21 cellular contexts compared by ENCODE assay signal in the genomic region with DNA sequence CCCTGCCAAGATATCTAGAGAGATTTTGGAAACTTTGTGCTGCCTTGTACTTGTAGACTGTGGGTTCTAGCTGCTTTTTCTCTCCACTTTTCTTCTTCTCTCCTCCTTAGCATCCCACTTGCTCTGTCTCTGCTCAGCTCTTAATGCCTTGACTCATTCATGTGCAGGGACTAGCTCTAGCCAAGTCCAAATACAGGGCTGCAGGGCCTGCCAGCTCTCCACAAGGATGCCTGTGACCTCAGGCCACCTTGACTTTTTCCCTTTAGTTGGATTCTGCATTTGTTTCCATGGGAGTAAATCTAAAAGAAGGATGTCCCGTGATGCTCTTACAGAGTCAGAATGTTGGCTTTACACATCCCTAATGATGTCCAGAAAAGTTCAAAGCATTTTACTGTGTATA.
A peak's percentile ranks its signal among the peaks of the same experiment; 100 is the strongest.
DNase-seq lines count a peak whose midpoint lies in the region; ATAC-seq, FAIRE-seq and TF ChIP-seq lines count a peak whose summit lies in the region.
"Had no signal": no experiment of that assay in that cellular context is flagged by ENCODE, and none has a peak within 500 bp of the region (broad histone marks: within the 10 kb centered on the region; RNA-seq: fewer than 3 reads in every experiment).

No MANE protein-coding gene starts in this region.

- H3K27ac Mint-ChIP-seq in nephron = peak overlapping the region; percentile 19 to 87 (median 79)
- H3K27ac Mint-ChIP-seq in naive thymus-derived CD4-positive, alpha-beta T cell = no peak overlapping the region

- H3K4me3 ChIP-seq in right atrium auricular region (no peak overlapping the region), bronchial epithelial cell (ENCODE audit: low read depth, low read length) (no peak overlapping the region), uterus (no peak overlapping the region)
- H3K4me3 ChIP-seq in naive thymus-derived CD4-positive, alpha-beta T cell (ENCODE audit: low read length) = no peak overlapping the region

- TF ChIP-seq CTCF in right atrium auricular region (IDR thresholded peaks at IDR 0.05) (no peak), bronchial epithelial cell (IDR thresholded peaks at IDR 0.05; ENCODE audit: insufficient read depth, low read length, severe bottlenecking) (no peak), nephron (IDR thresholded peaks at IDR 0.05; ENCODE audit: unreplicated experiment in 3 of 3) (no peak), uterus (IDR thresholded peaks at IDR 0.05) (no peak), omental fat pad (IDR thresholded peaks at IDR 0.05) (no peak)

- H3K27ac ChIP-seq in right atrium auricular region (no peak overlapping the region), uterus (no peak overlapping the region)
- H3K27ac ChIP-seq in naive thymus-derived CD4-positive, alpha-beta T cell (ENCODE audit: low read depth, low read length) = no peak overlapping the region

- peaks cover 28% of the 10 kb centered on the region for H3K4me1 Mint-ChIP-seq in nephron
- H3K4me1 Mint-ChIP-seq in naive thymus-derived CD4-positive, alpha-beta T cell = peaks cover 0 to 4% (median 0%) of the 10 kb centered on the region in 7 donors

- POLR2A ChIA-PET in naive thymus-derived CD4-positive, alpha-beta T cell (lab: Charles Lee) = no interaction called here

- CTCF ChIA-PET in naive thymus-derived CD4-positive, alpha-beta T cell (lab: Charles Lee) = no interaction called here

- intact Hi-C loops in Right ventricle myocardium inferior (cut with DNase I) = no loop called here
- intact Hi-C loops in uterus (cut with DNase I; ENCODE audit: low total_unique reads) = no loop called here
- intact Hi-C loops in naive thymus-derived CD4-positive, alpha-beta T cell (cut with micrococcal nuclease) = no loop called here

- H3K4me1 ChIP-seq in right atrium auricular region (peaks cover 0 to 5% of the 10 kb centered on the region in 2 donors), uterus (peaks cover 0 to 4% of the 10 kb centered on the region in 2 donors)
- H3K4me1 ChIP-seq in naive thymus-derived CD4-positive, alpha-beta T cell (ENCODE audit: control insufficient read depth in 2 of 2, insufficient read depth in 2 of 2, low read length in 2 of 2) = no peaks in the 10 kb centered on the region
- H3K4me1 ChIP-seq: BE2C had no signal

- H3K9me3 Mint-ChIP-seq in nephron = no peaks in the 10 kb centered on the region
- H3K9me3 Mint-ChIP-seq in naive thymus-derived CD4-positive, alpha-beta T cell = peaks cover 0 to 7% (median 0%) of the 10 kb centered on the region in 11 donors

- ATAC-seq in Right ventricle myocardium inferior (peak; percentile 43), omental fat pad (ENCODE audit: low FRiP score) (no peak)
- ATAC-seq in naive thymus-derived CD4-positive, alpha-beta T cell = no peak
- ATAC-seq: HCT116 had no signal

- FAIRE-seq in bronchial epithelial cell (lab: Jason Lieb, UNC) = peak; percentile 89
- FAIRE-seq: D721Med, H1 had no signal

- H3K36me3 ChIP-seq in right atrium auricular region = no peaks in the 10 kb centered on the region
- H3K36me3 ChIP-seq in bronchial epithelial cell (ENCODE audit: control insufficient read depth, insufficient read depth, low read length) = no peaks in the 10 kb centered on the region
- H3K36me3 ChIP-seq in uterus = no peaks in the 10 kb centered on the region
- no peaks in the 10 kb centered on the region for H3K36me3 ChIP-seq in naive thymus-derived CD4-positive, alpha-beta T cell (ENCODE audit: control insufficient read depth in 2 of 3, insufficient read depth in 3 of 3, low read length in 3 of 3)
- H3K36me3 ChIP-seq: BE2C had no signal

- no peak overlapping the region for H3K4me3 Mint-ChIP-seq in nephron
- no peak overlapping the region for H3K4me3 Mint-ChIP-seq in naive thymus-derived CD4-positive, alpha-beta T cell

- H3K27me3 Mint-ChIP-seq in nephron (ENCODE audit: low read depth) = no peaks in the 10 kb centered on the region
- H3K27me3 Mint-ChIP-seq in naive thymus-derived CD4-positive, alpha-beta T cell = peaks cover 6 to 35% (median 12%) of the 10 kb centered on the region in 5 donors

- DNase-seq in Right ventricle myocardium inferior (ENCODE audit: missing footprints) = no peak
- DNase-seq in right atrium auricular region (ENCODE audit: low spot score) = no peak
- DNase-seq in bronchial epithelial cell (ENCODE audit: low read depth) = no peak
- DNase-seq in uterus = peak; percentile 40 to 56
- DNase-seq in HT-29 (ENCODE audit: low spot score) = no peak
- DNase-seq in omental fat pad (ENCODE audit: low spot score) = no peak
- no peak for DNase-seq in naive thymus-derived CD4-positive, alpha-beta T cell
- DNase-seq: BE2C, DMS53, GF-D8, Kasumi-1, NCI-H1417, NCI-H1694 treated with DMSO at 0.1 percent for 48 hours, NCI-H2081 treated with DMSO at 0.1 percent for 48 hours, NCI-H2171 treated with DMSO at 0.1 percent for 48 hours, NCI-H526 treated with DMSO at 0.1 percent for 48 hours, SHP77 had no signal

- H3K27me3 ChIP-seq in right atrium auricular region = no peaks in the 10 kb centered on the region
- H3K27me3 ChIP-seq in bronchial epithelial cell (ENCODE audit: control insufficient read depth, insufficient read depth, low read length) = no peaks in the 10 kb centered on the region
- H3K27me3 ChIP-seq in uterus = no peaks in the 10 kb centered on the region
- H3K27me3 ChIP-seq in naive thymus-derived CD4-positive, alpha-beta T cell (ENCODE audit: control insufficient read depth in 2 of 2, insufficient read depth in 2 of 2, low read length in 2 of 2) = no peaks in the 10 kb centered on the region

- no peak for TF ChIP-seq POLR2A in uterus (IDR thresholded peaks at IDR 0.05)

- no peaks in the 10 kb centered on the region for H3K9me3 ChIP-seq in right atrium auricular region
- no peaks in the 10 kb centered on the region for H3K9me3 ChIP-seq in uterus
- H3K9me3 ChIP-seq in naive thymus-derived CD4-positive, alpha-beta T cell (ENCODE audit: control insufficient read depth in 2 of 3, low read length in 3 of 3) = no peaks in the 10 kb centered on the region
- H3K9me3 ChIP-seq: BE2C had no signal

- H3K36me3 Mint-ChIP-seq in nephron (ENCODE audit: low read depth) = no peaks in the 10 kb centered on the region
- peaks cover 0 to 4% (median 0%) of the 10 kb centered on the region in 5 donors for H3K36me3 Mint-ChIP-seq in naive thymus-derived CD4-positive, alpha-beta T cell

Comparison
In these comparisons a context has a peak if more than half of its experiments do, and no peak if none do; other contexts are left out.
1. DNase-seq: peak in uterus (2 of 2); none in Right ventricle myocardium inferior (single experiment), right atrium auricular region (single experiment), bronchial epithelial cell (single experiment), HT-29 (single experiment), omental fat pad (single experiment) and naive thymus-derived CD4-positive, alpha-beta T cell (0 of 9).
2. H3K27ac Mint-ChIP-seq: peak in nephron (3 of 3); none in naive thymus-derived CD4-positive, alpha-beta T cell (0 of 9).